26 cellular contexts compared by ENCODE assay signal in the genomic region with DNA sequence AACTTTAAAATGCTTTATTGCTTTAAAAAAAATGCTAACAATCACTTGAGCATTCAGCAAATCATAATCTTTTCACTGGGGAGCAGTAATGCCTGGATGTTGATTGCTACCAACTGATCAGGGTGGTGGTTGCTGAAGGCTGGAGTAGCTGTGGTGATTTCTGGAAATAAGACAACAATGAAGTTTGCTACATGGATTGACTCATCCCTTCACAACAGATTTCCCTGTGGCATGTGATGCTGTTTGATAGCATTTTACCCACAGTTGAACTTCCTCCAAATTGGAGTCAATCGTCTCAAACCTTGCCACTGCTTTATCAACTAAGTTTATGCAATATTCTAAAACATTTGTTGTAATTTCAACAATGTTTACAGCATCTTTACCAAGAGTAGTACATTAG.
DNase-seq lines count a peak whose midpoint lies in the region; ATAC-seq, FAIRE-seq and TF ChIP-seq lines count a peak whose summit lies in the region.
"Had no signal": no experiment of that assay in that cellular context is flagged by ENCODE, and none has a peak within 500 bp of the region (broad histone marks: within the 10 kb centered on the region; RNA-seq: fewer than 3 reads in every experiment).

No MANE protein-coding gene starts in this region.

- FAIRE-seq in H54 (lab: Jason Lieb, UNC), result peak; percentile 85

- ATAC-seq in HG03520 (IDR thresholded peaks at IDR 0.05; ENCODE audit: unreplicated experiment) (no peak), HG03342 (IDR thresholded peaks at IDR 0.05; ENCODE audit: unreplicated experiment) (no peak)
- ATAC-seq: heart right ventricle, left cardiac atrium had no signal

- TF ChIP-seq POLR2A in H54 (IDR thresholded peaks at IDR 0.05; ENCODE audit: low read depth, low read length), result no peak

- DNase-seq in H54 (ENCODE audit: insufficient read length, low spot score), result no peak
- peak; percentile 35 for DNase-seq in amniotic epithelial cell (ENCODE audit: low read depth)
- peak; percentile 62 for DNase-seq in fibroblast of peridontal ligament (ENCODE audit: extremely low read depth)
- no peak for DNase-seq in NAMALWA (ENCODE audit: low spot score)
- DNase-seq in NCI-H1092 treated with DMSO at 0.1 percent for 48 hours (lab: John Stamatoyannopoulos, UW), result no peak
- DNase-seq: activated CD4-positive, alpha-beta T cell treated with anti-CD3 and anti-CD28 coated beads, Interleukin-2, amount 10 ng/mL, durations not matched to agents 24 days and 14 days; activated gamma-delta T cell; activated naive CD8-positive, alpha-beta T cell treated with anti-CD3 and anti-CD28 coated beads, Interleukin-2, amount 10 ng/mL, durations not matched to agents 7 days and 5 days; activated T-cell treated with anti-CD3 and anti-CD28 coated beads, Interleukin-2, amount 50 U/mL, for 24 hours; CD4-positive, CD25-positive, alpha-beta regulatory T cell; dorsolateral prefrontal cortex; HCEC 1CT; heart right ventricle; left cardiac atrium; MV-4-11; NCI-H187; NCI-H2171; NCI-H526; NK-92 treated with Interleukin-12 subunit alpha and Interleukin-12 subunit beta, amount 100 ng/mL, for 24 hours; PC-9; SHP77; substantia nigra; SW 1271; T1000 had no signal

Comparison
In these comparisons a context has a peak if more than half of its experiments do, and no peak if none do; other contexts are left out.
1. DNase-seq: peak in amniotic epithelial cell (single experiment) and fibroblast of peridontal ligament (single experiment); none in H54 (single experiment), NAMALWA (single experiment) and NCI-H1092 treated with DMSO at 0.1 percent for 48 hours (single experiment).